22 cellular contexts compared by ENCODE assay signal in the genomic region with DNA sequence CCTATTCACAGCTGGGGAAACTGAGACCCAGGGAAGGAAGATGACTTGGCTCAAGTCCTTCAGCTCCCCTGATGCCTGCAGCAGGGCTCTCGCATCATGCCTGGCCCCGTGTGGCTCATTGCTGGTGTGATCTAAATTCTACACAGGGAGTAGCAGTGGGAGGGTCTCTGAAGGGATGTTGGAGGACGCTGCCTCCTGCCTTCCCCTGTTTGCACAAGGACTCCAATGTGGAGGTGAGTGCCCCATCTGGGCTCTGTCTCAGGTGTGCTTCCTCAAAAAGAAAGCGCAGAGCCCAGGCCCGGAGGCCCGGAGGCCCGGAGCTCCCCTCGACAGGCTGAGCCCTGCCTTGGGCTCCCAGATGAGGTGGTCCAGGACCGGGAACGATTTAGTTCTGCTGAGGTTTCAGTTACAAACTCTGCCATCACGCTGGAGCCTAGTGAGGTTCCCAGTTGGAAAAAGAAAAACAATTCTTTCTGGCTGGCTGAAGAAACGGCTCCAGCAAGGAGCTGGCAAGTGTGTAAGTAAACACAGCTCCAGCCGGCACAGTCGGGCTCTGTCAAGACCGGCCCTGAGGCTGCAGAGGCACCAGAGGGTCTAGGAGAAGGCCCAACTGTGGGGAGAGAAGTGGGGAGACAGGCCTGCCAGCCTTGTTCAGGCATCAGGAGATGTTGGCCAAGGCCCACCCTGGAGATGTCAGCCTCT. TPM values are rescaled to one million over a fixed set of nuclear protein-coding genes. Genes with fewer than 3 reads are reported as not detected.
DNase-seq lines count a peak whose midpoint lies in the region; ATAC-seq and TF ChIP-seq lines count a peak whose summit lies in the region.
"Had no signal": no experiment of that assay in that cellular context is flagged by ENCODE, and none has a peak within 500 bp of the region (broad histone marks: within the 10 kb centered on the region; RNA-seq: fewer than 3 reads in every experiment).

No MANE protein-coding gene starts in this region.

- POLR2A ChIA-PET in activated naive CD8-positive, alpha-beta T cell treated with anti-CD3 and anti-CD28 coated beads, Interleukin-2, amount 10 ng/mL, durations not matched to agents 7 days and 5 days (lab: Charles Lee): no interaction called here

- H4K20me1 ChIP-seq in osteoblast (ENCODE audit: insufficient read depth, low read length): peaks cover 14% of the 10 kb centered on the region

- H3K4me1 ChIP-seq in osteoblast (ENCODE audit: insufficient read depth, low read length) (no peaks in the 10 kb centered on the region), uterus (no peaks in the 10 kb centered on the region)
- H3K4me1 ChIP-seq: colonic mucosa had no signal

- TF ChIP-seq POLR2A in uterus (IDR thresholded peaks at IDR 0.05): no peak

- H3K9me3 ChIP-seq in osteoblast (ENCODE audit: low read depth, low read length): no peaks in the 10 kb centered on the region
- H3K9me3 ChIP-seq in uterus: no peaks in the 10 kb centered on the region
- H3K9me3 ChIP-seq: colonic mucosa, right lobe of liver, tibial nerve had no signal

- no peak overlapping the region for H3K4me3 Mint-ChIP-seq in activated naive CD8-positive, alpha-beta T cell treated with anti-CD3 and anti-CD28 coated beads, Interleukin-2, amount 10 ng/mL, durations not matched to agents 7 days and 5 days
- H3K4me3 Mint-ChIP-seq in activated naive CD8-positive, alpha-beta T cell treated with anti-CD3 and anti-CD28 coated beads for 36 hours: no peak overlapping the region
- H3K4me3 Mint-ChIP-seq: activated CD8-positive, alpha-beta memory T cell treated with anti-CD3 and anti-CD28 coated beads, Interleukin-2, amount 10 ng/mL, durations not matched to agents 7 days and 5 days; CD4-positive, CD25-positive, alpha-beta regulatory T cell; HFFc6; natural killer cell had no signal

- peaks cover 2% of the 10 kb centered on the region for H3K36me3 Mint-ChIP-seq in activated naive CD8-positive, alpha-beta T cell treated with anti-CD3 and anti-CD28 coated beads, Interleukin-2, amount 10 ng/mL, durations not matched to agents 7 days and 5 days
- H3K36me3 Mint-ChIP-seq in activated naive CD8-positive, alpha-beta T cell treated with anti-CD3 and anti-CD28 coated beads for 36 hours: peaks cover 9% of the 10 kb centered on the region
- H3K36me3 Mint-ChIP-seq: CD4-positive, CD25-positive, alpha-beta regulatory T cell; natural killer cell had no signal

- no peak overlapping the region for H3K4me3 ChIP-seq in coronary artery
- no peak overlapping the region for H3K4me3 ChIP-seq in osteoblast (ENCODE audit: insufficient read depth, low read length)
- H3K4me3 ChIP-seq in uterus: no peak overlapping the region
- H3K4me3 ChIP-seq in foreskin fibroblast (ENCODE audit: low read depth in 1 of 2, low read length in 2 of 2): no peak overlapping the region
- H3K4me3 ChIP-seq: colonic mucosa, right lobe of liver, tibial nerve had no signal

- intact Hi-C loops in uterus (cut with DNase I; ENCODE audit: low total_unique reads): no loop called here

- ATAC-seq in activated naive CD8-positive, alpha-beta T cell treated with anti-CD3 and anti-CD28 coated beads, Interleukin-2, amount 10 ng/mL, durations not matched to agents 7 days and 5 days (ENCODE audit: low read depth): no peak
- no peak for ATAC-seq in GM18868 (IDR thresholded peaks at IDR 0.05; ENCODE audit: unreplicated experiment)
- ATAC-seq: activated CD8-positive, alpha-beta memory T cell treated with anti-CD3 and anti-CD28 coated beads, Interleukin-2, amount 10 ng/mL, durations not matched to agents 7 days and 5 days; Right ventricle myocardium inferior had no signal

- no peak for DNase-seq in activated naive CD8-positive, alpha-beta T cell treated with anti-CD3 and anti-CD28 coated beads, Interleukin-2, amount 10 ng/mL, durations not matched to agents 7 days and 5 days
- DNase-seq in activated naive CD8-positive, alpha-beta T cell treated with anti-CD3 and anti-CD28 coated beads for 36 hours: no peak
- DNase-seq in coronary artery (ENCODE audit: low spot score): no peak
- peak; percentile 84 for DNase-seq in osteoblast (ENCODE audit: insufficient read length, low spot score, missing footprints)
- DNase-seq in uterus: no peak
- no peak for DNase-seq in foreskin fibroblast
- no peak for DNase-seq in NK-92 treated with Interleukin-12 subunit alpha and Interleukin-12 subunit beta, amount 100 ng/mL, for 24 hours (lab: John Stamatoyannopoulos, UW)
- DNase-seq: activated CD8-positive, alpha-beta memory T cell treated with anti-CD3 and anti-CD28 coated beads, Interleukin-2, amount 10 ng/mL, durations not matched to agents 7 days and 5 days; amniotic stem cell; CD4-positive, CD25-positive, alpha-beta regulatory T cell; colonic mucosa; DMS53; HFFc6; natural killer cell; NCI-H1092; NCI-H82; right lobe of liver; stimulated activated CD4-positive, alpha-beta T cell treated with anti-CD3 and anti-CD28 coated beads, Interleukin-1b, Interleukin-23, amount 100 ng/mL, for 48 hours had no signal

- H3K9me3 Mint-ChIP-seq in activated naive CD8-positive, alpha-beta T cell treated with anti-CD3 and anti-CD28 coated beads, Interleukin-2, amount 10 ng/mL, durations not matched to agents 7 days and 5 days: no peaks in the 10 kb centered on the region
- H3K9me3 Mint-ChIP-seq in activated naive CD8-positive, alpha-beta T cell treated with anti-CD3 and anti-CD28 coated beads for 36 hours: no peaks in the 10 kb centered on the region
- H3K9me3 Mint-ChIP-seq: CD4-positive, CD25-positive, alpha-beta regulatory T cell; HFFc6; natural killer cell had no signal

- no peak overlapping the region for H3K4me2 ChIP-seq in osteoblast (ENCODE audit: insufficient read depth, low read length)

- H3K79me2 ChIP-seq in osteoblast (ENCODE audit: insufficient read depth, low read length): no peaks in the 10 kb centered on the region

- H3K27ac Mint-ChIP-seq in activated naive CD8-positive, alpha-beta T cell treated with anti-CD3 and anti-CD28 coated beads, Interleukin-2, amount 10 ng/mL, durations not matched to agents 7 days and 5 days: peak overlapping the region; percentile 54
- no peak overlapping the region for H3K27ac Mint-ChIP-seq in activated naive CD8-positive, alpha-beta T cell treated with anti-CD3 and anti-CD28 coated beads for 36 hours
- H3K27ac Mint-ChIP-seq: activated CD8-positive, alpha-beta memory T cell treated with anti-CD3 and anti-CD28 coated beads, Interleukin-2, amount 10 ng/mL, durations not matched to agents 7 days and 5 days; HFFc6; natural killer cell had no signal

- H3K4me1 Mint-ChIP-seq in activated naive CD8-positive, alpha-beta T cell treated with anti-CD3 and anti-CD28 coated beads, Interleukin-2, amount 10 ng/mL, durations not matched to agents 7 days and 5 days: peaks cover 18% of the 10 kb centered on the region
- peaks cover 22% of the 10 kb centered on the region for H3K4me1 Mint-ChIP-seq in activated naive CD8-positive, alpha-beta T cell treated with anti-CD3 and anti-CD28 coated beads for 36 hours

- no peak overlapping the region for H2AFZ ChIP-seq in osteoblast (ENCODE audit: low read length)

- H3K27ac ChIP-seq in coronary artery: peak overlapping the region; percentile 58 to 82
- no peak overlapping the region for H3K27ac ChIP-seq in osteoblast (ENCODE audit: low read depth, low read length)
- peak overlapping the region; percentile 23 to 53 for H3K27ac ChIP-seq in uterus
- H3K27ac ChIP-seq: 22Rv1, colonic mucosa, right lobe of liver had no signal

- H3K27me3 ChIP-seq in osteoblast (ENCODE audit: insufficient read depth, low read length) (no peaks in the 10 kb centered on the region), uterus (no peaks in the 10 kb centered on the region)
- H3K27me3 ChIP-seq: colonic mucosa, right lobe of liver, tibial nerve had no signal

- peaks cover 18% of the 10 kb centered on the region for H3K36me3 ChIP-seq in osteoblast (ENCODE audit: insufficient read depth, low read length)
- no peaks in the 10 kb centered on the region for H3K36me3 ChIP-seq in uterus
- H3K36me3 ChIP-seq: colonic mucosa had no signal

- TF ChIP-seq CTCF in coronary artery (IDR thresholded peaks at IDR 0.05) (no peak), osteoblast (IDR thresholded peaks at IDR 0.05; ENCODE audit: extremely low read depth, low read depth, low read length) (no peak), uterus (IDR thresholded peaks at IDR 0.05) (no peak), foreskin fibroblast (IDR thresholded peaks at IDR 0.05; ENCODE audit: low read depth, low read length) (no peak)

- H3K27me3 Mint-ChIP-seq in activated naive CD8-positive, alpha-beta T cell treated with anti-CD3 and anti-CD28 coated beads, Interleukin-2, amount 10 ng/mL, durations not matched to agents 7 days and 5 days: no peaks in the 10 kb centered on the region
- no peaks in the 10 kb centered on the region for H3K27me3 Mint-ChIP-seq in activated naive CD8-positive, alpha-beta T cell treated with anti-CD3 and anti-CD28 coated beads for 36 hours
- H3K27me3 Mint-ChIP-seq: activated CD8-positive, alpha-beta memory T cell treated with anti-CD3 and anti-CD28 coated beads, Interleukin-2, amount 10 ng/mL, durations not matched to agents 7 days and 5 days; CD4-positive, CD25-positive, alpha-beta regulatory T cell had no signal

RNA-seq across cellular contexts. Expression of a gene that starts 49.8 kb away (rescaled TPM):
- total RNA-seq in activated naive CD8-positive, alpha-beta T cell treated with anti-CD3 and anti-CD28 coated beads, Interleukin-2, amount 10 ng/mL, durations not matched to agents 7 days and 5 days: 10 to 100 TPM; 72.7 to 76.3 TPM
- total RNA-seq in activated naive CD8-positive, alpha-beta T cell treated with anti-CD3 and anti-CD28 coated beads for 36 hours: 100 to 1,000 TPM; 160 to 169 TPM
- 19.4 and 20.6 TPM in 2 replicates for total RNA-seq in osteoblast
- total RNA-seq in uterus: 10 to 100 TPM; 18.5 to 54.0 (median 22.9) TPM
